In the genomic region with DNA sequence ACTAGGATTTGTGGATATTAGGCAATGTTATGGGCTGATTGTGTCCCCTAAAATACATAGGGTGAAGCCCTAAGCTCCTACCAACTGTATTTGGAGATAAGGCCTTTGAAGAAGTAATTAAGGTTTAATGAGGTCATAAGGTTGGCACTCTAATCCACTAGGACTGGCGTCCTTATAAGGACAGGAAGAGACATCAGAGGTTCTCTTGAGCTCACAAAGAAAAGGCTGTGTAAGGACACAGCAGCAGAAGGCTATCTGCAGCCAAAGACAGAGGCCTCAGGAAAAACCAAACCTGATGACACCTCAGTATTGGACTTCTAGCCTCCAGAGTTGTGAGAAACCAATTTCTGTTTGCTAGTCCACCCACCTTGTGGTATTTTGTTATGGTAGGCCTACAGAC, we compare ENCODE assay signal across 15 cellular contexts.
"Had no signal": no experiment of that assay in that cellular context is flagged by ENCODE, and none has a peak within 500 bp of the region (broad histone marks: within the 10 kb centered on the region; RNA-seq: fewer than 3 reads in every experiment).

No MANE protein-coding gene starts in this region.

- H3K36me3 ChIP-seq: cardiac muscle cell, gastroesophageal sphincter, right lobe of liver, stomach, upper lobe of left lung had no signal

- H3K4me1 ChIP-seq: right lobe of liver, testis had no signal

- H3K27ac ChIP-seq: cardiac muscle cell, gastroesophageal sphincter, right lobe of liver, stomach, testis, upper lobe of left lung had no signal

- ATAC-seq: activated CD8-positive, alpha-beta memory T cell treated with anti-CD3 and anti-CD28 coated beads, Interleukin-2, amount 10 ng/mL, durations not matched to agents 7 days and 5 days; gastroesophageal sphincter had no signal

- H3K9me3 ChIP-seq: gastroesophageal sphincter, right lobe of liver, stomach, testis, upper lobe of left lung had no signal

- H3K4me3 ChIP-seq: cardiac muscle cell, gastroesophageal sphincter, right lobe of liver, stomach, testis, upper lobe of left lung had no signal

- DNase-seq: activated CD4-positive, alpha-beta memory T cell treated with anti-CD3 and anti-CD28 coated beads for 36 hours; activated CD4-positive, alpha-beta T cell treated with anti-CD3 and anti-CD28 coated beads for 1 hour; activated CD8-positive, alpha-beta memory T cell treated with anti-CD3 and anti-CD28 coated beads, Interleukin-2, amount 10 ng/mL, durations not matched to agents 7 days and 5 days; activated naive CD4-positive, alpha-beta T cell treated with anti-CD3 and anti-CD28 coated beads, Interleukin-2, amount 50 U/mL, for 16 hours; activated T-cell treated with anti-CD3 and anti-CD28 coated beads, Interleukin-2, amount 50 U/mL, for 1 hour; erythroblast; kidney; right lobe of liver; stimulated activated CD4-positive, alpha-beta T cell treated with anti-CD3 and anti-CD28 coated beads, Interleukin-2, amount 100 ng/mL, for 24 hours; stomach; SW 1271; testis; upper lobe of left lung had no signal

- H3K27me3 ChIP-seq: cardiac muscle cell, gastroesophageal sphincter, right lobe of liver, stomach, testis, upper lobe of left lung had no signal
